7 cellular contexts compared by ENCODE assay signal in genomic region chrX:37745354-37745753, GRCh38.
A peak's percentile ranks its signal among the peaks of the same experiment; 100 is the strongest.
DNase-seq lines count a peak whose midpoint lies in the region; ATAC-seq and TF ChIP-seq lines count a peak whose summit lies in the region.

No MANE protein-coding gene starts in this region.

- no peaks in the 10 kb centered on the region for H3K36me3 ChIP-seq in brain microvascular endothelial cell (replicated peaks)

- in situ Hi-C loops in GM13976 (cut with MboI; ENCODE audit: low sequenced_read_pairs, unreplicated experiment) (loop anchor here (25.0 kb wide), 1 partner anchor 417 kb away; no protein-coding TSS in a partner anchor), brain microvascular endothelial cell (cut with HindIII; ENCODE audit: low pct_ligation_motif_present, low sequenced_read_pairs) (no loop called here)

- no peaks in the 10 kb centered on the region for H3K27me3 ChIP-seq in brain microvascular endothelial cell (replicated peaks)

- H3K27ac ChIP-seq in brain microvascular endothelial cell, result no peak overlapping the region

- TF ChIP-seq CTCF in GM13976 (IDR thresholded peaks at IDR 0.05; ENCODE audit: borderline replicate concordance, control extremely low read depth, extremely low read depth, insufficient read depth, missing control alignments) (peak; percentile 86), brain microvascular endothelial cell (IDR thresholded peaks at IDR 0.05; ENCODE audit: low read depth, low read length, missing control alignments) (peak; percentile 86)

- peak; percentile 46 for ATAC-seq in HG02852 (IDR thresholded peaks at IDR 0.05; ENCODE audit: unreplicated experiment)

- peak; percentile 58 for DNase-seq in GM13976 (ENCODE audit: low spot score)
- DNase-seq in NCI-H2029 treated with DMSO at 0.1 percent for 48 hours (lab: John Stamatoyannopoulos, UW), result peak; percentile 0
- DNase-seq in UCSD-AML1 (lab: John Stamatoyannopoulos, UW; ENCODE audit: unreplicated experiment), result peak; percentile 75
- peak; percentile 68 for DNase-seq in brain microvascular endothelial cell
- peak; percentile 82 for DNase-seq in iPS-NIHi7 (ENCODE audit: extremely low spot score)
- DNase-seq in stimulated activated CD4-positive, alpha-beta T cell treated with anti-CD3 and anti-CD28 coated beads, Interleukin-15, amount 100 ng/mL, for 24 hours, result peak; percentile 75

- no peak overlapping the region for H3K4me3 ChIP-seq in brain microvascular endothelial cell (ENCODE audit: low read depth, low read length)

Comparison
In these comparisons a context has a peak if more than half of its experiments do, and no peak if none do; other contexts are left out.
1. DNase-seq: peak in every context shown above with its lines; median percentile 82 in iPS-NIHi7; 75 in UCSD-AML1; 75 in stimulated activated CD4-positive, alpha-beta T cell treated with anti-CD3 and anti-CD28 coated beads, Interleukin-15, amount 100 ng/mL, for 24 hours; 68 in brain microvascular endothelial cell; 58 in GM13976; 0 in NCI-H2029 treated with DMSO at 0.1 percent for 48 hours.